Comparison of ENCODE assay signal across 20 cellular contexts in genomic region chrX:1153940-1154339, GRCh38. TPM values are rescaled to one million over a fixed set of nuclear protein-coding genes. Genes with fewer than 3 reads are reported as not detected.
DNase-seq lines count a peak whose midpoint lies in the region; ATAC-seq, FAIRE-seq and TF ChIP-seq lines count a peak whose summit lies in the region.
"Had no signal": no experiment of that assay in that cellular context is flagged by ENCODE, and none has a peak within 500 bp of the region (broad histone marks: within the 10 kb centered on the region; RNA-seq: fewer than 3 reads in every experiment).

No MANE protein-coding gene starts in this region.

- no peak overlapping the region for H3K4me3 ChIP-seq in A549
- no peak overlapping the region for H3K4me3 ChIP-seq in esophagus muscularis mucosa
- no peak overlapping the region for H3K4me3 ChIP-seq in lower lobe of right lung

- peaks cover 0 to 43% (median 0%) of the 10 kb centered on the region in 4 donors for H3K27me3 ChIP-seq in esophagus muscularis mucosa
- H3K27me3 ChIP-seq in lower lobe of right lung (ENCODE audit: low read depth) = peaks cover 10% of the 10 kb centered on the region

- intact Hi-C loops in esophagus muscularis mucosa (cut with DNase I) = no loop called here
- intact Hi-C loops in lower lobe of right lung (cut with DNase I) = no loop called here

- ATAC-seq in A549 (0 out of 6 replicates have a peak, but pooled peaks of 1 of the 2 experiments have one; percentile 16), lower lobe of right lung (no peak)

- no peak overlapping the region for H3K27ac ChIP-seq in A549
- no peak overlapping the region for H3K27ac ChIP-seq in esophagus muscularis mucosa (replicated peaks in 1 of 4)
- H3K27ac ChIP-seq in lower lobe of right lung = no peak overlapping the region
- H3K27ac ChIP-seq: HL-60 had no signal

- in situ Hi-C loops in KBM-7 (cut with MboI; ENCODE audit: low pct_unique_long_range_greater_than_20kb, low sequenced_read_pairs) = no loop called here

- WGBS in A549 (ENCODE audit: missing lambda C conversion rate) = 5% methylated on average over 9 of the region's 9 CpGs
- 28% methylated on average over 9 of the region's 9 CpGs for WGBS in esophagus muscularis mucosa

- TF ChIP-seq POLR2A in A549 (IDR thresholded peaks at IDR 0.05; ENCODE audit: low read length) (no peak), esophagus muscularis mucosa (IDR thresholded peaks at IDR 0.05; ENCODE audit: low read depth) (no peak)

- peak in 1 of 2 experiments; percentile 49 for DNase-seq in A549 (ENCODE audit: low read depth in 1 of 2, low spot score in 1 of 2)
- peak; percentile 91 for DNase-seq in H4 (ENCODE audit: low spot score)
- peak; percentile 51 for DNase-seq in RPMI7951 (ENCODE audit: low read depth)
- DNase-seq in esophagus muscularis mucosa (ENCODE audit: extremely low spot score) = peak; percentile 78
- no peak for DNase-seq in lower lobe of right lung
- DNase-seq in stimulated activated CD4-positive, alpha-beta T cell treated with anti-CD3 and anti-CD28 coated beads, Interleukin-2, amount 100 ng/mL, for 24 hours = no peak
- no peak for DNase-seq in KBM-7
- DNase-seq in NCI-H128 (lab: John Stamatoyannopoulos, UW; ENCODE audit: unreplicated experiment) = no peak
- DNase-seq: DMS 273 treated with DMSO at 0.1 percent for 48 hours, NCI-H1436 treated with DMSO at 0.1 percent for 48 hours, NCI-H2081, NCI-H748 treated with DMSO at 0.1 percent for 48 hours, OCI-M1, T-helper 1 cell had no signal

- H3K36me3 ChIP-seq in esophagus muscularis mucosa = no peaks in the 10 kb centered on the region
- no peaks in the 10 kb centered on the region for H3K36me3 ChIP-seq in lower lobe of right lung

- H3K9me3 ChIP-seq in A549 (no peaks in the 10 kb centered on the region), esophagus muscularis mucosa (no peaks in the 10 kb centered on the region), lower lobe of right lung (no peaks in the 10 kb centered on the region)

- TF ChIP-seq EP300 in A549 (IDR thresholded peaks at IDR 0.05) = no peak
- TF ChIP-seq EP300 in esophagus muscularis mucosa (IDR thresholded peaks at IDR 0.05) = no peak

- peak overlapping the region; percentile 46; the same call in 2 of the 3 replicates for H3K4me2 ChIP-seq in A549

- FAIRE-seq in A549 (lab: Jason Lieb, UNC) = no peak
- FAIRE-seq: HTR-8/SVneo had no signal

- TF ChIP-seq RAD21 in A549 (conservative IDR thresholded peaks at IDR 0.05 in 1 of 2, IDR thresholded peaks at IDR 0.05 in 1 of 2) = no peak

- CTCF ChIA-PET in A549 (lab: Yijun Ruan, JAX) = no interaction called here

- H3K4me1 ChIP-seq in A549 = peaks cover 2% of the 10 kb centered on the region; the same call in 1 of the 3 replicates
- H3K4me1 ChIP-seq in esophagus muscularis mucosa = no peaks in the 10 kb centered on the region
- H3K4me1 ChIP-seq in lower lobe of right lung = no peaks in the 10 kb centered on the region

- POLR2A ChIA-PET in A549 (lab: Yijun Ruan, JAX) = no interaction called here

- TF ChIP-seq CTCF in A549 (IDR thresholded peaks at IDR 0.05) (no peak), esophagus muscularis mucosa (IDR thresholded peaks at IDR 0.05) (no peak), lower lobe of right lung (IDR thresholded peaks at IDR 0.05) (no peak)

TF ChIP-seq in A549, 52 proteins besides CTCF, POLR2A, EP300 and RAD21:
- TF ChIP-seq HOXB13 (CRISPR knock-in tag; IDR thresholded peaks at IDR 0.05; ENCODE audit: low read depth) = no peak
- no peak for TF ChIP-seq KDM5A (IDR thresholded peaks at IDR 0.05)
- TF ChIP-seq USF2 (IDR thresholded peaks at IDR 0.05) = no peak
- no peak for TF ChIP-seq BHLHE40 (IDR thresholded peaks at IDR 0.05; ENCODE audit: low read depth, low read length)
- TF ChIP-seq SREBF2 (IDR thresholded peaks at IDR 0.05) = no peak
- TF ChIP-seq, protein P1, sequence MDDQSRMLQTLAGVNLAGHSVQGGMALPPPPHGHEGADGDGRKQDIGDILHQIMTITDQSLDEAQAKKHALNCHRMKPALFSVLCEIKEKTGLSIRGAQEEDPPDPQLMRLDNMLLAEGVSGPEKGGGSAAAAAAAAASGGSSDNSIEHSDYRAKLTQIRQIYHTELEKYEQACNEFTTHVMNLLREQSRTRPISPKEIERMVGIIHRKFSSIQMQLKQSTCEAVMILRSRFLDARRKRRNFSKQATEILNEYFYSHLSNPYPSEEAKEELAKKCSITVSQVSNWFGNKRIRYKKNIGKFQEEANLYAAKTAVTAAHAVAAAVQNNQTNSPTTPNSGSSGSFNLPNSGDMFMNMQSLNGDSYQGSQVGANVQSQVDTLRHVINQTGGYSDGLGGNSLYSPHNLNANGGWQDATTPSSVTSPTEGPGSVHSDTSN (IDR thresholded peaks at IDR 0.05) = no peak
- no peak for TF ChIP-seq CBX2 (IDR thresholded peaks at IDR 0.05; ENCODE audit: borderline replicate concordance, low read depth)
- TF ChIP-seq FOXS1 (CRISPR knock-in tag; IDR thresholded peaks at IDR 0.05) = no peak
- no peak for TF ChIP-seq EHMT2 (IDR thresholded peaks at IDR 0.05; ENCODE audit: low read depth)
- no peak for TF ChIP-seq FOSB (CRISPR knock-in tag; IDR thresholded peaks at IDR 0.05)
- no peak for TF ChIP-seq HOXA7 (CRISPR knock-in tag; IDR thresholded peaks at IDR 0.05)
- no peak for TF ChIP-seq HMGXB4 (CRISPR knock-in tag; IDR thresholded peaks at IDR 0.05; ENCODE audit: borderline replicate concordance)

RNA-seq across cellular contexts. Expression of gene CRLF2, which starts 58.5 kb away (rescaled TPM):
- polyA plus RNA-seq in A549 (2011; rRNA removed) (0.37 and 0.57 TPM in 2 replicates), A549 (2017; fragmentation: RNase III; extraction: RNeasy Plus Mini Kit Qiagen cat#74134 plus additional on column Dnase treatment) (0.07 to 0.25 TPM (median 0.08 TPM) in 3 replicates)
- 0.20 and 0.22 TPM in 2 replicates for polyA plus RNA-seq in A549 (2012; cell fraction: cytosol; rRNA removed)
- 0.42 and 0.47 TPM in 2 replicates for polyA plus RNA-seq in A549 (2012; cell fraction: nucleus; rRNA removed)
- 0.44 and 1.2 TPM in 2 replicates for polyA minus RNA-seq in A549 (2011; rRNA and poly(A)+ RNA removed)
- not detected in 2 replicates for total RNA-seq in H4 (2014; rRNA removed; shearing (Covaris generic))
- not detected in 2 replicates for total RNA-seq in RPMI7951 (2014; rRNA removed; shearing (Covaris generic))
- total RNA-seq in esophagus muscularis mucosa (1 to 10 TPM in 2 of 4 donors, under 1 TPM in 1, not detected in 1; 0.63 to 2.1 (median 1.3) TPM), lower lobe of right lung (1.3 TPM)
- total RNA-seq: A673, G401, LHCN-M2 had no signal
- polyA plus RNA-seq: IgD-negative memory B cell had no signal

Comparison
In these comparisons a context has a peak if more than half of its experiments do, and no peak if none do; other contexts are left out.
1. DNase-seq: peak in H4 (single experiment), RPMI7951 (single experiment) and esophagus muscularis mucosa (single experiment); none in lower lobe of right lung (single experiment), stimulated activated CD4-positive, alpha-beta T cell treated with anti-CD3 and anti-CD28 coated beads, Interleukin-2, amount 100 ng/mL, for 24 hours (0 of 2), KBM-7 (single experiment) and NCI-H128 (single experiment).